Comparison of ENCODE assay signal across 1 cellular context in the genomic region with DNA sequence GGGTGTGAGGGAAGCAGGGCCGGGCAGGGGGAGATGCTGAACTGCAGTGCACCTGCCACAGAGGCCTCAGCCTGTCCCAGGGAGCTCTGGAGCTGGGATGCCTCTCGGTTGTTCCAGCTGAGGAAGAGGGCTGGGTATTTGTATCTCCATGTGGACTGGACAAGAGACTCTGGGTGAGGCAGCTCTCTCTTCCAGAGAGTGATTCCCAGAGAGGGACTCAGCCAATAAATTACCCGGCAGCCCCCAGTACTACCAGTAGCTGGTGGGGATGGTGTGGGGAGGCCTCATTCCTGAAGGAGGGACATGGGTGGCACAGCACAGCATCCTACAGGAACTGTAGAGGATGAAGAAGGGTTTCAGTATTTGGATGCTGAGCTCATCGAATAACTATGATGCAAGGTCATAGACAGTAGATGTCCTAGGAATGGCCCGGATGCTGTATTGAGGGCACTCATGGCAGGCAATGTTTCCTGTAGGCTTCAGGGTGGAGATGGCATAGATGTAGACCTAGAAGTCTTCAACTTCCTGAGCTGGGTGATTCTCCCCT.
A peak's percentile ranks its signal among the peaks of the same experiment; 100 is the strongest.
TF ChIP-seq lines count a peak whose summit lies in the region.

No MANE protein-coding gene starts in this region.

TF ChIP-seq in HepG2, 621 proteins besides CTCF, POLR2A, EP300 and RAD21:
- TF ChIP-seq FOXJ3 (CRISPR knock-in tag; IDR thresholded peaks at IDR 0.05; ENCODE audit: borderline replicate concordance) (no peak), XBP1 (CRISPR knock-in tag; IDR thresholded peaks at IDR 0.05) (no peak), SCMH1 (CRISPR knock-in tag; IDR thresholded peaks at IDR 0.05; ENCODE audit: borderline replicate concordance) (no peak), HOXA5 (CRISPR knock-in tag; IDR thresholded peaks at IDR 0.05) (no peak), ELF3 (CRISPR knock-in tag; IDR thresholded peaks at IDR 0.05) (no peak), HOXD1 (CRISPR knock-in tag; IDR thresholded peaks at IDR 0.05) (no peak), FOXM1 (CRISPR knock-in tag; IDR thresholded peaks at IDR 0.05) (no peak), MAFF (IDR thresholded peaks at IDR 0.05; ENCODE audit: low read depth, low read length) (0 out of 2 replicates have a peak, but pooled peaks have one; percentile 22), KDM1A (CRISPR knock-in tag; IDR thresholded peaks at IDR 0.05) (no peak), MAFK (conservative IDR thresholded peaks at IDR 0.05 in 1 of 2, IDR thresholded peaks at IDR 0.05 in 1 of 2; ENCODE audit: low read length in 2 of 2) (peak; percentile 37 to 41; a peak in 3 of 4 replicates), KDM2A (CRISPR knock-in tag; IDR thresholded peaks at IDR 0.05; ENCODE audit: borderline replicate concordance, low read depth) (no peak), ZNF629 (CRISPR knock-in tag; conservative IDR thresholded peaks at IDR 0.05) (no peak), PHF5A (CRISPR knock-in tag; IDR thresholded peaks at IDR 0.05; ENCODE audit: low read depth, unreplicated experiment) (no peak), STAG1 (CRISPR knock-in tag; IDR thresholded peaks at IDR 0.05) (no peak)
- TF ChIP-seq, protein P1, sequence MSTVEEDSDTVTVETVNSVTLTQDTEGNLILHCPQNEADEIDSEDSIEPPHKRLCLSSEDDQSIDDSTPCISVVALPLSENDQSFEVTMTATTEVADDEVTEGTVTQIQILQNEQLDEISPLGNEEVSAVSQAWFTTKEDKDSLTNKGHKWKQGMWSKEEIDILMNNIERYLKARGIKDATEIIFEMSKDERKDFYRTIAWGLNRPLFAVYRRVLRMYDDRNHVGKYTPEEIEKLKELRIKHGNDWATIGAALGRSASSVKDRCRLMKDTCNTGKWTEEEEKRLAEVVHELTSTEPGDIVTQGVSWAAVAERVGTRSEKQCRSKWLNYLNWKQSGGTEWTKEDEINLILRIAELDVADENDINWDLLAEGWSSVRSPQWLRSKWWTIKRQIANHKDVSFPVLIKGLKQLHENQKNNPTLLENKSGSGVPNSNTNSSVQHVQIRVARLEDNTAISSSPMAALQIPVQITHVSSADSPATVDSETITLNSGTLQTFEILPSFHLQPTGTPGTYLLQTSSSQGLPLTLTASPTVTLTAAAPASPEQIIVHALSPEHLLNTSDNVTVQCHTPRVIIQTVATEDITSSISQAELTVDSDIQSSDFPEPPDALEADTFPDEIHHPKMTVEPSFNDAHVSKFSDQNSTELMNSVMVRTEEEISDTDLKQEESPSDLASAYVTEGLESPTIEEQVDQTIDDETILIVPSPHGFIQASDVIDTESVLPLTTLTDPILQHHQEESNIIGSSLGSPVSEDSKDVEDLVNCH (CRISPR knock-in tag; IDR thresholded peaks at IDR 0.05): no peak
- TF ChIP-seq, protein P2, sequence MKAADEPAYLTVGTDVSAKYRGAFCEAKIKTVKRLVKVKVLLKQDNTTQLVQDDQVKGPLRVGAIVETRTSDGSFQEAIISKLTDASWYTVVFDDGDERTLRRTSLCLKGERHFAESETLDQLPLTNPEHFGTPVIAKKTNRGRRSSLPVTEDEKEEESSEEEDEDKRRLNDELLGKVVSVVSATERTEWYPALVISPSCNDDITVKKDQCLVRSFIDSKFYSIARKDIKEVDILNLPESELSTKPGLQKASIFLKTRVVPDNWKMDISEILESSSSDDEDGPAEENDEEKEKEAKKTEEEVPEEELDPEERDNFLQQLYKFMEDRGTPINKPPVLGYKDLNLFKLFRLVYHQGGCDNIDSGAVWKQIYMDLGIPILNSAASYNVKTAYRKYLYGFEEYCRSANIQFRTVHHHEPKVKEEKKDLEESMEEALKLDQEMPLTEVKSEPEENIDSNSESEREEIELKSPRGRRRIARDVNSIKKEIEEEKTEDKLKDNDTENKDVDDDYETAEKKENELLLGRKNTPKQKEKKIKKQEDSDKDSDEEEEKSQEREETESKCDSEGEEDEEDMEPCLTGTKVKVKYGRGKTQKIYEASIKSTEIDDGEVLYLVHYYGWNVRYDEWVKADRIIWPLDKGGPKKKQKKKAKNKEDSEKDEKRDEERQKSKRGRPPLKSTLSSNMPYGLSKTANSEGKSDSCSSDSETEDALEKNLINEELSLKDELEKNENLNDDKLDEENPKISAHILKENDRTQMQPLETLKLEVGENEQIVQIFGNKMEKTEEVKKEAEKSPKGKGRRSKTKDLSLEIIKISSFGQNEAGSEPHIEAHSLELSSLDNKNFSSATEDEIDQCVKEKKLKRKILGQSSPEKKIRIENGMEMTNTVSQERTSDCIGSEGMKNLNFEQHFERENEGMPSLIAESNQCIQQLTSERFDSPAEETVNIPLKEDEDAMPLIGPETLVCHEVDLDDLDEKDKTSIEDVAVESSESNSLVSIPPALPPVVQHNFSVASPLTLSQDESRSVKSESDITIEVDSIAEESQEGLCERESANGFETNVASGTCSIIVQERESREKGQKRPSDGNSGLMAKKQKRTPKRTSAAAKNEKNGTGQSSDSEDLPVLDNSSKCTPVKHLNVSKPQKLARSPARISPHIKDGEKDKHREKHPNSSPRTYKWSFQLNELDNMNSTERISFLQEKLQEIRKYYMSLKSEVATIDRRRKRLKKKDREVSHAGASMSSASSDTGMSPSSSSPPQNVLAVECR (CRISPR knock-in tag; IDR thresholded peaks at IDR 0.05; ENCODE audit: borderline replicate concordance): no peak
- TF ChIP-seq, protein P3, sequence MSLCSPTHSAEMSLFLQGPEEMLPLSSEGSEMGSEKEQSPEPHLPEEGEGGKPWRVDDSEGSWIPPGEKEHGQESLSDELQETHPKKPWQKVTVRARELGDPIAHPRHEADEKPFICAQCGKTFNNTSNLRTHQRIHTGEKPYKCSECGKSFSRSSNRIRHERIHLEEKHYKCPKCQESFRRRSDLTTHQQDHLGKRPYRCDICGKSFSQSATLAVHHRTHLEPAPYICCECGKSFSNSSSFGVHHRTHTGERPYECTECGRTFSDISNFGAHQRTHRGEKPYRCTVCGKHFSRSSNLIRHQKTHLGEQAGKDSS (CRISPR knock-in tag; IDR thresholded peaks at IDR 0.05; ENCODE audit: borderline replicate concordance, low read depth): no peak
- TF ChIP-seq, protein P4, sequence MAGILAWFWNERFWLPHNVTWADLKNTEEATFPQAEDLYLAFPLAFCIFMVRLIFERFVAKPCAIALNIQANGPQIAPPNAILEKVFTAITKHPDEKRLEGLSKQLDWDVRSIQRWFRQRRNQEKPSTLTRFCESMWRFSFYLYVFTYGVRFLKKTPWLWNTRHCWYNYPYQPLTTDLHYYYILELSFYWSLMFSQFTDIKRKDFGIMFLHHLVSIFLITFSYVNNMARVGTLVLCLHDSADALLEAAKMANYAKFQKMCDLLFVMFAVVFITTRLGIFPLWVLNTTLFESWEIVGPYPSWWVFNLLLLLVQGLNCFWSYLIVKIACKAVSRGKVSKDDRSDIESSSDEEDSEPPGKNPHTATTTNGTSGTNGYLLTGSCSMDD (CRISPR knock-in tag; IDR thresholded peaks at IDR 0.05): no peak
